1 cellular context compared by ENCODE assay signal in the genomic region with DNA sequence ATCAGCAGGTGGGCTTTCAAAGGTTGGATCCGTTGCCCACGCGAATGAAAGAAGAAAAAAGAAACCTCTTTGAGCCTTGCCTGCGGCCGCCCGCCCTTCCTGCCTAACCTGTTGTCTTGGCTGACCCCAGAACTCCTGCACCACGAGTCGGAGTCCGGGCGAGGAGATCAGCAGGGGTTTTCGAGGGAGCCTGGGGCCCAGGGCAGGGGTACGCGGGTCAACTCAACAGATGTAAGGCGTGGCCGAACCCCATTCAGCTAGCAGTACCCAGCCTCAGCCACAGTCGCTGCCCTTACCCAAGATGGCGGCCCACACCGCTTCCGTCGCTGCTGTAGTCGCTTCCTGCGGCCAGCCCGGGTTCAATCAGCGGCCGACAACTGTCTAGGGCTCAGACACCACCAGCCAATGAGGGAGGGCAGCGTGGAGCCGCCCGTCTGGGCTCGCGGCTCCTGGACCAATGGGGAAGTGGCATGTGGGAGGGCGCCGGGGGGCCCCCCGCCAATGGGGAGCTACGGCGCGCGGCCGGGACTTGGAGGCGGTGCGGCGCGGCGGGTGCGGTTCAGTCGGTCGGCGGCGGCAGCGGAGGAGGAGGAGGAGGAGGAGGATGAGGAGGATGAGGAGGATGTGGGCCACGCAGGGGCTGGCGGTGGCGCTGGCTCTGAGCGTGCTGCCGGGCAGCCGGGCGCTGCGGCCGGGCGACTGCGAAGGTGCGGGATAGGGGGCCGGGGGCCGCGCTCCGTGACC.
TF ChIP-seq lines count a peak whose summit lies in the region.

A gene (plus strand): TSS at position 562 of the 744 bp plus-strand sequence. CDS start 52 bp downstream, at position 614.

TF ChIP-seq in HepG2, 621 proteins besides CTCF, POLR2A, EP300 and RAD21 (continued from another document and continues in another):
- TF ChIP-seq, protein P1, sequence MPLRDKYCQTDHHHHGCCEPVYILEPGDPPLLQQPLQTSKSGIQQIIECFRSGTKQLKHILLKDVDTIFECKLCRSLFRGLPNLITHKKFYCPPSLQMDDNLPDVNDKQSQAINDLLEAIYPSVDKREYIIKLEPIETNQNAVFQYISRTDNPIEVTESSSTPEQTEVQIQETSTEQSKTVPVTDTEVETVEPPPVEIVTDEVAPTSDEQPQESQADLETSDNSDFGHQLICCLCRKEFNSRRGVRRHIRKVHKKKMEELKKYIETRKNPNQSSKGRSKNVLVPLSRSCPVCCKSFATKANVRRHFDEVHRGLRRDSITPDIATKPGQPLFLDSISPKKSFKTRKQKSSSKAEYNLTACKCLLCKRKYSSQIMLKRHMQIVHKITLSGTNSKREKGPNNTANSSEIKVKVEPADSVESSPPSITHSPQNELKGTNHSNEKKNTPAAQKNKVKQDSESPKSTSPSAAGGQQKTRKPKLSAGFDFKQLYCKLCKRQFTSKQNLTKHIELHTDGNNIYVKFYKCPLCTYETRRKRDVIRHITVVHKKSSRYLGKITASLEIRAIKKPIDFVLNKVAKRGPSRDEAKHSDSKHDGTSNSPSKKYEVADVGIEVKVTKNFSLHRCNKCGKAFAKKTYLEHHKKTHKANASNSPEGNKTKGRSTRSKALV (CRISPR knock-in tag; IDR thresholded peaks at IDR 0.05), result 0 out of 2 replicates have a peak, but pooled peaks have one; percentile 40
- TF ChIP-seq, protein P2, sequence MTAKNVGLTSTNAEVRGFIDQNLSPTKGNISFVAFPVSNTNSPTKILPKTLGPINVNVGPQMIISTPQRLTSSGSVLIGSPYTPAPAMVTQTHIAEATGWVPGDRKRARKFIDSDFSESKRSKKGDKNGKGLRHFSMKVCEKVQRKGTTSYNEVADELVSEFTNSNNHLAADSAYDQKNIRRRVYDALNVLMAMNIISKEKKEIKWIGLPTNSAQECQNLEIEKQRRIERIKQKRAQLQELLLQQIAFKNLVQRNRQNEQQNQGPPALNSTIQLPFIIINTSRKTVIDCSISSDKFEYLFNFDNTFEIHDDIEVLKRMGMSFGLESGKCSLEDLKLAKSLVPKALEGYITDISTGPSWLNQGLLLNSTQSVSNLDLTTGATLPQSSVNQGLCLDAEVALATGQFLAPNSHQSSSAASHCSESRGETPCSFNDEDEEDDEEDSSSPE (CRISPR knock-in tag; IDR thresholded peaks at IDR 0.05), result peak; percentile 85
- TF ChIP-seq RFXAP (CRISPR knock-in tag; IDR thresholded peaks at IDR 0.05; ENCODE audit: borderline replicate concordance), result peak; percentile 84
- TF ChIP-seq ZSCAN21 (CRISPR knock-in tag; IDR thresholded peaks at IDR 0.05; ENCODE audit: borderline replicate concordance), result peak; percentile 43; the same call in 1 of the 2 replicates
- no peak for TF ChIP-seq HOXA7 (CRISPR knock-in tag; IDR thresholded peaks at IDR 0.05)
- no peak for TF ChIP-seq ZKSCAN8 (CRISPR knock-in tag; IDR thresholded peaks at IDR 0.05; ENCODE audit: borderline replicate concordance)
- 0 out of 2 replicates have a peak, but pooled peaks have one; percentile 50 for TF ChIP-seq ZFP36L1 (CRISPR knock-in tag; IDR thresholded peaks at IDR 0.05)
- no peak for TF ChIP-seq ZKSCAN5 (CRISPR knock-in tag; IDR thresholded peaks at IDR 0.05)
- no peak for TF ChIP-seq ZNF124 (CRISPR knock-in tag; IDR thresholded peaks at IDR 0.05)
- TF ChIP-seq NFKB2 (CRISPR knock-in tag; IDR thresholded peaks at IDR 0.05; ENCODE audit: borderline replicate concordance), result peak; percentile 61; the same call in 1 of the 2 replicates
- TF ChIP-seq FOXA1 (IDR thresholded peaks at IDR 0.05), result no peak
- TF ChIP-seq FOXA1 (CRISPR knock-in tag; IDR thresholded peaks at IDR 0.05), result no peak
- TF ChIP-seq ZNF564 (CRISPR knock-in tag; IDR thresholded peaks at IDR 0.05), result peak; percentile 65; the same call in 1 of the 2 replicates
- no peak for TF ChIP-seq CAMTA2 (CRISPR knock-in tag; IDR thresholded peaks at IDR 0.05; ENCODE audit: borderline replicate concordance)
- TF ChIP-seq, protein P3, sequence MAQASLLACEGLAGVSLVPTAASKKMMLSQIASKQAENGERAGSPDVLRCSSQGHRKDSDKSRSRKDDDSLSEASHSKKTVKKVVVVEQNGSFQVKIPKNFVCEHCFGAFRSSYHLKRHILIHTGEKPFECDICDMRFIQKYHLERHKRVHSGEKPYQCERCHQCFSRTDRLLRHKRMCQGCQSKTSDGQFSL (CRISPR knock-in tag; IDR thresholded peaks at IDR 0.05), result no peak
- no peak for TF ChIP-seq ARHGAP35 (CRISPR knock-in tag; IDR thresholded peaks at IDR 0.05; ENCODE audit: borderline replicate concordance)
- peak; percentile 82 for TF ChIP-seq HNRNPL (IDR thresholded peaks at IDR 0.05; ENCODE audit: low read depth, low read length)
- TF ChIP-seq SKI (IDR thresholded peaks at IDR 0.05; ENCODE audit: partially characterized antibody), result peak; percentile 89
- no peak for TF ChIP-seq ZNF543 (CRISPR knock-in tag; IDR thresholded peaks at IDR 0.05)
- TF ChIP-seq, protein P4, sequence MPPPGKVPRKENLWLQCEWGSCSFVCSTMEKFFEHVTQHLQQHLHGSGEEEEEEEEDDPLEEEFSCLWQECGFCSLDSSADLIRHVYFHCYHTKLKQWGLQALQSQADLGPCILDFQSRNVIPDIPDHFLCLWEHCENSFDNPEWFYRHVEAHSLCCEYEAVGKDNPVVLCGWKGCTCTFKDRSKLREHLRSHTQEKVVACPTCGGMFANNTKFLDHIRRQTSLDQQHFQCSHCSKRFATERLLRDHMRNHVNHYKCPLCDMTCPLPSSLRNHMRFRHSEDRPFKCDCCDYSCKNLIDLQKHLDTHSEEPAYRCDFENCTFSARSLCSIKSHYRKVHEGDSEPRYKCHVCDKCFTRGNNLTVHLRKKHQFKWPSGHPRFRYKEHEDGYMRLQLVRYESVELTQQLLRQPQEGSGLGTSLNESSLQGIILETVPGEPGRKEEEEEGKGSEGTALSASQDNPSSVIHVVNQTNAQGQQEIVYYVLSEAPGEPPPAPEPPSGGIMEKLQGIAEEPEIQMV (CRISPR knock-in tag; IDR thresholded peaks at IDR 0.05; ENCODE audit: low read depth), result no peak
- no peak for TF ChIP-seq SNRNP70 (IDR thresholded peaks at IDR 0.05; ENCODE audit: low read depth, low read length)
- peak; percentile 92 for TF ChIP-seq GATAD1 (CRISPR knock-in tag; IDR thresholded peaks at IDR 0.05)
- peak; percentile 64; the same call in 1 of the 2 replicates for TF ChIP-seq ZC3H13 (CRISPR knock-in tag; IDR thresholded peaks at IDR 0.05)
- TF ChIP-seq, protein P5, sequence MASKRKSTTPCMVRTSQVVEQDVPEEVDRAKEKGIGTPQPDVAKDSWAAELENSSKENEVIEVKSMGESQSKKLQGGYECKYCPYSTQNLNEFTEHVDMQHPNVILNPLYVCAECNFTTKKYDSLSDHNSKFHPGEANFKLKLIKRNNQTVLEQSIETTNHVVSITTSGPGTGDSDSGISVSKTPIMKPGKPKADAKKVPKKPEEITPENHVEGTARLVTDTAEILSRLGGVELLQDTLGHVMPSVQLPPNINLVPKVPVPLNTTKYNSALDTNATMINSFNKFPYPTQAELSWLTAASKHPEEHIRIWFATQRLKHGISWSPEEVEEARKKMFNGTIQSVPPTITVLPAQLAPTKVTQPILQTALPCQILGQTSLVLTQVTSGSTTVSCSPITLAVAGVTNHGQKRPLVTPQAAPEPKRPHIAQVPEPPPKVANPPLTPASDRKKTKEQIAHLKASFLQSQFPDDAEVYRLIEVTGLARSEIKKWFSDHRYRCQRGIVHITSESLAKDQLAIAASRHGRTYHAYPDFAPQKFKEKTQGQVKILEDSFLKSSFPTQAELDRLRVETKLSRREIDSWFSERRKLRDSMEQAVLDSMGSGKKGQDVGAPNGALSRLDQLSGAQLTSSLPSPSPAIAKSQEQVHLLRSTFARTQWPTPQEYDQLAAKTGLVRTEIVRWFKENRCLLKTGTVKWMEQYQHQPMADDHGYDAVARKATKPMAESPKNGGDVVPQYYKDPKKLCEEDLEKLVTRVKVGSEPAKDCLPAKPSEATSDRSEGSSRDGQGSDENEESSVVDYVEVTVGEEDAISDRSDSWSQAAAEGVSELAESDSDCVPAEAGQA (IDR thresholded peaks at IDR 0.05; ENCODE audit: low read depth), result peak; percentile 97
- TF ChIP-seq, protein P5 (CRISPR knock-in tag; IDR thresholded peaks at IDR 0.05; ENCODE audit: borderline replicate concordance), result no peak; the same call in 1 of the 2 replicates
- no peak for TF ChIP-seq STAG1 (CRISPR knock-in tag; IDR thresholded peaks at IDR 0.05)
- TF ChIP-seq, protein P6, sequence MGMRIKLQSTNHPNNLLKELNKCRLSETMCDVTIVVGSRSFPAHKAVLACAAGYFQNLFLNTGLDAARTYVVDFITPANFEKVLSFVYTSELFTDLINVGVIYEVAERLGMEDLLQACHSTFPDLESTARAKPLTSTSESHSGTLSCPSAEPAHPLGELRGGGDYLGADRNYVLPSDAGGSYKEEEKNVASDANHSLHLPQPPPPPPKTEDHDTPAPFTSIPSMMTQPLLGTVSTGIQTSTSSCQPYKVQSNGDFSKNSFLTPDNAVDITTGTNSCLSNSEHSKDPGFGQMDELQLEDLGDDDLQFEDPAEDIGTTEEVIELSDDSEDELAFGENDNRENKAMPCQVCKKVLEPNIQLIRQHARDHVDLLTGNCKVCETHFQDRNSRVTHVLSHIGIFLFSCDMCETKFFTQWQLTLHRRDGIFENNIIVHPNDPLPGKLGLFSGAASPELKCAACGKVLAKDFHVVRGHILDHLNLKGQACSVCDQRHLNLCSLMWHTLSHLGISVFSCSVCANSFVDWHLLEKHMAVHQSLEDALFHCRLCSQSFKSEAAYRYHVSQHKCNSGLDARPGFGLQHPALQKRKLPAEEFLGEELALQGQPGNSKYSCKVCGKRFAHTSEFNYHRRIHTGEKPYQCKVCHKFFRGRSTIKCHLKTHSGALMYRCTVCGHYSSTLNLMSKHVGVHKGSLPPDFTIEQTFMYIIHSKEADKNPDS (CRISPR knock-in tag; IDR thresholded peaks at IDR 0.05), result peak; percentile 63; the same call in 1 of the 2 replicates
- TF ChIP-seq, protein P7, sequence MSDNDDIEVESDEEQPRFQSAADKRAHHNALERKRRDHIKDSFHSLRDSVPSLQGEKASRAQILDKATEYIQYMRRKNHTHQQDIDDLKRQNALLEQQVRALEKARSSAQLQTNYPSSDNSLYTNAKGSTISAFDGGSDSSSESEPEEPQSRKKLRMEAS (IDR thresholded peaks at IDR 0.05), result peak; percentile 75; the same call in 1 of the 2 replicates
- TF ChIP-seq ZIK1 (CRISPR knock-in tag; IDR thresholded peaks at IDR 0.05; ENCODE audit: borderline replicate concordance, low read depth), result peak; percentile 70
- TF ChIP-seq ZFP62 (CRISPR knock-in tag; IDR thresholded peaks at IDR 0.05), result no peak
- peak; percentile 85 for TF ChIP-seq SP4 (CRISPR knock-in tag; IDR thresholded peaks at IDR 0.05)
- TF ChIP-seq BRCA1 (CRISPR knock-in tag; IDR thresholded peaks at IDR 0.05), result no peak
- TF ChIP-seq, protein P8, sequence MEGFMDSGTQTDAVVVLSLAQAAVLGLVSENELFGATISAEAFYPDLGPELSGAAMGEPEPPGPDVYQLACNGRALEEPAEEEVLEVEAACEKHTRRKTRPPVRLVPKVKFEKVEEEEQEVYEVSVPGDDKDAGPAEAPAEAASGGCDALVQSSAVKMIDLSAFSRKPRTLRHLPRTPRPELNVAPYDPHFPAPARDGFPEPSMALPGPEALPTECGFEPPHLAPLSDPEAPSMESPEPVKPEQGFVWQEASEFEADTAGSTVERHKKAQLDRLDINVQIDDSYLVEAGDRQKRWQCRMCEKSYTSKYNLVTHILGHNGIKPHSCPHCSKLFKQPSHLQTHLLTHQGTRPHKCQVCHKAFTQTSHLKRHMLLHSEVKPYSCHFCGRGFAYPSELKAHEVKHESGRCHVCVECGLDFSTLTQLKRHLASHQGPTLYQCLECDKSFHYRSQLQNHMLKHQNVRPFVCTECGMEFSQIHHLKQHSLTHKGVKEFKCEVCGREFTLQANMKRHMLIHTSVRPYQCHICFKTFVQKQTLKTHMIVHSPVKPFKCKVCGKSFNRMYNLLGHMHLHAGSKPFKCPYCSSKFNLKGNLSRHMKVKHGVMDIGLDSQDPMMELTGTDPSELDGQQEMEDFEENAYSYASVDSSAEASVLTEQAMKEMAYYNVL (CRISPR knock-in tag; IDR thresholded peaks at IDR 0.05; ENCODE audit: borderline replicate concordance), result no peak
- no peak for TF ChIP-seq ZNF629 (CRISPR knock-in tag; conservative IDR thresholded peaks at IDR 0.05)
- peak; percentile 43; the same call in 1 of the 2 replicates for TF ChIP-seq BORCS8-MEF2B (CRISPR knock-in tag; IDR thresholded peaks at IDR 0.05)
- TF ChIP-seq, protein P9, sequence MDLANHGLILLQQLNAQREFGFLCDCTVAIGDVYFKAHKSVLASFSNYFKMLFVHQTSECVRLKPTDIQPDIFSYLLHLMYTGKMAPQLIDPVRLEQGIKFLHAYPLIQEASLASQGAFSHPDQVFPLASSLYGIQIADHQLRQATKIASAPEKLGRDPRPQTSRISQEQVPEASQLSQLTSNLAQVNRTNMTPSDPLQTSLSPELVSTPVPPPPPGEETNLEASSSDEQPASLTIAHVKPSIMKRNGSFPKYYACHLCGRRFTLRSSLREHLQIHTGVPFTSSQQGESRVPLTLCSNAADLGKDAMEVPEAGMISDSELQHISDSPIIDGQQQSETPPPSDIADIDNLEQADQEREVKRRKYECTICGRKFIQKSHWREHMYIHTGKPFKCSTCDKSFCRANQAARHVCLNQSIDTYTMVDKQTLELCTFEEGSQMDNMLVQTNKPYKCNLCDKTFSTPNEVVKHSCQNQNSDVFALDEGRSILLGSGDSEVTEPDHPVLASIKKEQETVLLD (CRISPR knock-in tag; IDR thresholded peaks at IDR 0.05; ENCODE audit: low read depth), result peak; percentile 59; the same call in 1 of the 2 replicates
- TF ChIP-seq GPN1 (CRISPR knock-in tag; IDR thresholded peaks at IDR 0.05; ENCODE audit: borderline replicate concordance), result no peak
- TF ChIP-seq ZNF703 (CRISPR knock-in tag; IDR thresholded peaks at IDR 0.05; ENCODE audit: borderline replicate concordance), result no peak; the same call in 1 of the 2 replicates
- TF ChIP-seq TEAD2 (CRISPR knock-in tag; IDR thresholded peaks at IDR 0.05), result no peak
- TF ChIP-seq, protein P10, sequence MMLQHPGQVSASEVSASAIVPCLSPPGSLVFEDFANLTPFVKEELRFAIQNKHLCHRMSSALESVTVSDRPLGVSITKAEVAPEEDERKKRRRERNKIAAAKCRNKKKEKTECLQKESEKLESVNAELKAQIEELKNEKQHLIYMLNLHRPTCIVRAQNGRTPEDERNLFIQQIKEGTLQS (CRISPR knock-in tag; IDR thresholded peaks at IDR 0.05), result peak; percentile 25; the same call in 1 of the 2 replicates
